1 cellular context compared by ENCODE assay signal in genomic region chr17:21457051-21458026, GRCh38.
TF ChIP-seq lines count a peak whose summit lies in the region.

No MANE protein-coding gene starts in this region.

TF ChIP-seq in IMR-90, 13 proteins besides CTCF, POLR2A, EP300 and RAD21 (continued from another document):
- TF ChIP-seq MXI1 (IDR thresholded peaks at IDR 0.05; ENCODE audit: borderline replicate concordance, low read depth, low read length) (0 out of 2 replicates have a peak, but pooled peaks have one; percentile 31), CHD1 (IDR thresholded peaks at IDR 0.05; ENCODE audit: low read depth, low read length) (no peak), NFE2L2 (IDR thresholded peaks at IDR 0.05; ENCODE audit: low read depth, low read length) (peak; percentile 4; the same call in 1 of the 2 replicates), RFX5 (IDR thresholded peaks at IDR 0.05; ENCODE audit: low read depth, low read length) (no peak), FOS (IDR thresholded peaks at IDR 0.05; ENCODE audit: low read depth, low read length) (peak; percentile 39; the same call in 1 of the 2 replicates), CEBPB (IDR thresholded peaks at IDR 0.05; ENCODE audit: low read depth, low read length) (no peak), MAFK (IDR thresholded peaks at IDR 0.05; ENCODE audit: low read depth, low read length) (no peak), ELK1 (IDR thresholded peaks at IDR 0.05; ENCODE audit: borderline replicate concordance, low read depth, low read length) (no peak)
